ENCODE assay signal across 1 cellular context in genomic region chr3:99627062-99627826, GRCh38.
TF ChIP-seq lines count a peak whose summit lies in the region.

No MANE protein-coding gene starts in this region.

TF ChIP-seq in HepG2, 621 proteins besides CTCF, POLR2A, EP300 and RAD21:
- no peak for TF ChIP-seq NCOA5 (CRISPR knock-in tag; IDR thresholded peaks at IDR 0.05)
- TF ChIP-seq DZIP1 (CRISPR knock-in tag; IDR thresholded peaks at IDR 0.05): no peak
- TF ChIP-seq RFX1 (IDR thresholded peaks at IDR 0.05): no peak
- TF ChIP-seq ZNF33B (CRISPR knock-in tag; IDR thresholded peaks at IDR 0.05): no peak
- TF ChIP-seq MTF1 (CRISPR knock-in tag; IDR thresholded peaks at IDR 0.05): no peak
- no peak for TF ChIP-seq TERF1 (CRISPR knock-in tag; IDR thresholded peaks at IDR 0.05)
- TF ChIP-seq ELF3 (CRISPR knock-in tag; IDR thresholded peaks at IDR 0.05): no peak
- no peak for TF ChIP-seq TOE1 (CRISPR knock-in tag; IDR thresholded peaks at IDR 0.05)
- TF ChIP-seq PITX1 (CRISPR knock-in tag; IDR thresholded peaks at IDR 0.05): no peak
- no peak for TF ChIP-seq ZNF563 (CRISPR knock-in tag; IDR thresholded peaks at IDR 0.05)
- no peak for TF ChIP-seq ERF (CRISPR knock-in tag; IDR thresholded peaks at IDR 0.05)
- TF ChIP-seq ZNF343 (CRISPR knock-in tag; IDR thresholded peaks at IDR 0.05): no peak
- TF ChIP-seq HOXA7 (CRISPR knock-in tag; IDR thresholded peaks at IDR 0.05): no peak
- no peak for TF ChIP-seq SIX1 (CRISPR knock-in tag; IDR thresholded peaks at IDR 0.05; ENCODE audit: borderline replicate concordance)
- no peak for TF ChIP-seq ZSCAN20 (CRISPR knock-in tag; IDR thresholded peaks at IDR 0.05; ENCODE audit: borderline replicate concordance)
- TF ChIP-seq ZNF136 (CRISPR knock-in tag; IDR thresholded peaks at IDR 0.05; ENCODE audit: low read depth): no peak
- TF ChIP-seq TEF (CRISPR knock-in tag; IDR thresholded peaks at IDR 0.05): no peak
- no peak for TF ChIP-seq HNRNPUL1 (IDR thresholded peaks at IDR 0.05; ENCODE audit: low read depth, low read length)
- no peak for TF ChIP-seq ZNF749 (CRISPR knock-in tag; IDR thresholded peaks at IDR 0.05; ENCODE audit: borderline replicate concordance)
- TF ChIP-seq POGZ (CRISPR knock-in tag; IDR thresholded peaks at IDR 0.05): no peak
TF ChIP-seq in HepG2: peak in this region for 0.
